Comparison of ENCODE assay signal across 1 cellular context in genomic region chr14:99138999-99139865, GRCh38.
TF ChIP-seq lines count a peak whose summit lies in the region.

No MANE protein-coding gene starts in this region.

TF ChIP-seq in HepG2, 621 proteins besides CTCF, POLR2A, EP300 and RAD21 (continued from another document):
- TF ChIP-seq TIGD3 (CRISPR knock-in tag; IDR thresholded peaks at IDR 0.05; ENCODE audit: borderline replicate concordance), result no peak
- TF ChIP-seq TBX3 (IDR thresholded peaks at IDR 0.05; ENCODE audit: borderline replicate concordance), result no peak
